Comparison of ENCODE assay signal across 27 cellular contexts in the genomic region with DNA sequence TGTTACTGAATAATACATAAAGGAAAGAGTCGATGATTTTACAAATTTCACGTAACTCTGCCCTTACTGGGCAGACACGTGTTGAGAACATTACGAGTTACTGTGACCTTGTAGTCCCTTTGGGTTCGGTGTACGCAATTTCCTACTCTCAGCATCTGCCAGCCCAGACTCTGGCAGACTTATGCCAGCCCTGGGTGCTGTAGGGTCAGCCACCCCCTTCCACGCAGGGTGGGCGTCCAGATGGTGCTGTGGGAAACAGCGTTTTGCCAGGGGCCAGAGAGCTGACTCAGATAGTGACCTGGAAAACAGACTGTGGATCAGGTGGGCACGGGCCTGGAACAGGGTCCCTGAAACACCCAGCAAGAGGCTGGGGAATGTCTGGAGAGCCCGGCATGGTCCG.
A peak's percentile ranks its signal among the peaks of the same experiment; 100 is the strongest.
DNase-seq lines count a peak whose midpoint lies in the region; ATAC-seq and TF ChIP-seq lines count a peak whose summit lies in the region.
"Had no signal": no experiment of that assay in that cellular context is flagged by ENCODE, and none has a peak within 500 bp of the region (broad histone marks: within the 10 kb centered on the region; RNA-seq: fewer than 3 reads in every experiment).

No MANE protein-coding gene starts in this region.

- H3K27me3 ChIP-seq in endodermal cell (ENCODE audit: control insufficient read depth, insufficient read depth, low read length, poor library complexity, severe bottlenecking): no peaks in the 10 kb centered on the region
- H3K27me3 ChIP-seq: adrenal gland, BLaER1, brain microvascular endothelial cell, left lung, Peyer's patch, SJSA1, uterus had no signal

- no peak overlapping the region for H3K4me3 ChIP-seq in endodermal cell (ENCODE audit: low read length)
- H3K4me3 ChIP-seq: adrenal gland, BLaER1, left lung, Peyer's patch, SJSA1, uterus had no signal

- CTCF ChIA-PET in T-cell (lab: Charles Lee): no interaction called here

- H3K4me1 Mint-ChIP-seq in endodermal cell (peaks cover 32% of the 10 kb centered on the region), T-cell (peaks cover 43 to 57% (median 52%) of the 10 kb centered on the region in 3 donors)

- peaks cover 4% of the 10 kb centered on the region for H3K4me1 ChIP-seq in endodermal cell (ENCODE audit: control insufficient read depth, insufficient read depth, low read length)
- H3K4me1 ChIP-seq: left lung, SJSA1, uterus had no signal

- 95 to 98% methylated on average over 11 to 12 of the region's 12 CpGs for WGBS in endodermal cell (ENCODE audit: insufficient coverage in 1 of 2, insufficient read length in 1 of 2), 2 experiments

- no peak for ATAC-seq in activated naive CD4-positive, alpha-beta T cell treated with anti-CD3 and anti-CD28 coated beads, Interleukin-2, amount 50 U/mL, for 72 hours
- ATAC-seq in T-cell (replicated peaks in 1 of 4) (no peak), GM19397 (IDR thresholded peaks at IDR 0.05; ENCODE audit: unreplicated experiment) (no peak)
- ATAC-seq: left lung; naive thymus-derived CD8-positive, alpha-beta T cell; stimulated activated memory B cell treated with anti-CD40 and anti-IgM and Interleukin-4, amounts not matched to agents 10 μg/mL and 1 μg/mL and 100 μg/mL, for 72 hours had no signal

- POLR2A ChIA-PET in T-cell (lab: Charles Lee): interaction anchor here in 1 of 2 donors (1.1 kb wide), 1 partner anchor 9 kb away, joined by 3 read pairs; no protein-coding TSS in a partner anchor

- H3K36me3 ChIP-seq in endodermal cell (ENCODE audit: control insufficient read depth, insufficient read depth, low read length): no peaks in the 10 kb centered on the region
- H3K36me3 ChIP-seq: adrenal gland, brain microvascular endothelial cell, left lung, Peyer's patch, SJSA1, uterus had no signal

- no peak for TF ChIP-seq CTCF in endodermal cell (conservative IDR thresholded peaks at IDR 0.05)

- H3K4me3 Mint-ChIP-seq in endodermal cell (no peak overlapping the region), T-cell (no peak overlapping the region)
- H3K4me3 Mint-ChIP-seq: mesothelial cell of epicardium; naive thymus-derived CD8-positive, alpha-beta T cell; stimulated activated memory B cell treated with anti-CD40 and anti-IgM and Interleukin-4, amounts not matched to agents 10 μg/mL and 1 μg/mL and 100 μg/mL, for 72 hours had no signal

- no peaks in the 10 kb centered on the region for H3K9me3 Mint-ChIP-seq in activated naive CD4-positive, alpha-beta T cell treated with anti-CD3 and anti-CD28 coated beads, Interleukin-2, amount 50 U/mL, for 72 hours
- no peaks in the 10 kb centered on the region for H3K9me3 Mint-ChIP-seq in endodermal cell
- H3K9me3 Mint-ChIP-seq in T-cell: no peaks in the 10 kb centered on the region
- H3K9me3 Mint-ChIP-seq: mesothelial cell of epicardium; stimulated activated memory B cell treated with anti-CD40 and anti-IgM and Interleukin-4, amounts not matched to agents 10 μg/mL and 1 μg/mL and 100 μg/mL, for 72 hours had no signal

- no peak for DNase-seq in activated naive CD4-positive, alpha-beta T cell treated with anti-CD3 and anti-CD28 coated beads, Interleukin-2, amount 50 U/mL, for 72 hours (ENCODE audit: low spot score in 2 of 2)
- DNase-seq in activated naive CD4-positive, alpha-beta T cell treated with anti-CD3 and anti-CD28 coated beads, Interleukin-2, amount 50 U/mL, for 16 hours: no peak
- DNase-seq in NCI-H2171 (lab: John Stamatoyannopoulos, UW): peak; percentile 19
- no peak for DNase-seq in endodermal cell
- no peak for DNase-seq in substantia nigra (lab: John Stamatoyannopoulos, UW)
- no peak for DNase-seq in T-cell
- no peak for DNase-seq in mesenteric fat pad (ENCODE audit: low spot score)
- DNase-seq: activated CD4-positive, alpha-beta T cell treated with anti-CD3 and anti-CD28 coated beads, Interleukin-2, amount 50 U/mL, for 4 hours; activated effector memory CD4-positive, alpha-beta T cell treated with Interleukin-2 at 50 U/mL for 16 hours; brain microvascular endothelial cell; Caco-2; effector memory CD4-positive, alpha-beta T cell; H7; KBM-7; naive thymus-derived CD8-positive, alpha-beta T cell; NCI-H1436; Peyer's patch; stimulated activated CD4-positive, alpha-beta T cell treated with anti-CD3 and anti-CD28 coated beads, Interleukin-4, amount 100 ng/mL, for 1 hour; uterus had no signal

- H3K36me3 Mint-ChIP-seq in activated naive CD4-positive, alpha-beta T cell treated with anti-CD3 and anti-CD28 coated beads, Interleukin-2, amount 50 U/mL, for 72 hours: peaks cover 4 to 16% of the 10 kb centered on the region in 2 donors
- H3K36me3 Mint-ChIP-seq in endodermal cell (ENCODE audit: low read depth) (peaks cover 4% of the 10 kb centered on the region), T-cell (peaks cover 17% of the 10 kb centered on the region)

- no peaks in the 10 kb centered on the region for H3K9me3 ChIP-seq in endodermal cell (ENCODE audit: control insufficient read depth, low read length)
- H3K9me3 ChIP-seq: adrenal gland, BLaER1, Caco-2, left lung, Peyer's patch, SJSA1, uterus had no signal

- no peak overlapping the region for H3K9ac ChIP-seq in endodermal cell (ENCODE audit: extremely low read depth, low read length, poor library complexity, severe bottlenecking)
- H3K9ac ChIP-seq: BLaER1 had no signal

- peak overlapping the region; percentile 50 to 88 for H3K27ac Mint-ChIP-seq in activated naive CD4-positive, alpha-beta T cell treated with anti-CD3 and anti-CD28 coated beads, Interleukin-2, amount 50 U/mL, for 72 hours
- H3K27ac Mint-ChIP-seq in endodermal cell (no peak overlapping the region), T-cell (no peak overlapping the region)
- H3K27ac Mint-ChIP-seq: mesothelial cell of epicardium; stimulated activated memory B cell treated with anti-CD40 and anti-IgM and Interleukin-4, amounts not matched to agents 10 μg/mL and 1 μg/mL and 100 μg/mL, for 72 hours had no signal

- H3K27ac ChIP-seq in endodermal cell (ENCODE audit: low read depth, low read length) (peak overlapping the region; percentile 51), substantia nigra (ENCODE audit: low read depth, low read length, poor library complexity, severe bottlenecking) (peak overlapping the region; percentile 74)
- H3K27ac ChIP-seq: brain microvascular endothelial cell, left lung, Peyer's patch, SJSA1, uterus, VCaP had no signal

- H3K27me3 Mint-ChIP-seq in endodermal cell (ENCODE audit: insufficient read depth) (no peaks in the 10 kb centered on the region), T-cell (no peaks in the 10 kb centered on the region)
- H3K27me3 Mint-ChIP-seq: naive thymus-derived CD8-positive, alpha-beta T cell; stimulated activated memory B cell treated with anti-CD40 and anti-IgM and Interleukin-4, amounts not matched to agents 10 μg/mL and 1 μg/mL and 100 μg/mL, for 72 hours had no signal

Comparison
In these comparisons a context has a peak if more than half of its experiments do, and no peak if none do; other contexts are left out.
1. H3K27ac Mint-ChIP-seq: peak in activated naive CD4-positive, alpha-beta T cell treated with anti-CD3 and anti-CD28 coated beads, Interleukin-2, amount 50 U/mL, for 72 hours (2 of 2); none in endodermal cell (single experiment) and T-cell (0 of 2).